Comparison of ENCODE assay signal across 8 cellular contexts in the genomic region with DNA sequence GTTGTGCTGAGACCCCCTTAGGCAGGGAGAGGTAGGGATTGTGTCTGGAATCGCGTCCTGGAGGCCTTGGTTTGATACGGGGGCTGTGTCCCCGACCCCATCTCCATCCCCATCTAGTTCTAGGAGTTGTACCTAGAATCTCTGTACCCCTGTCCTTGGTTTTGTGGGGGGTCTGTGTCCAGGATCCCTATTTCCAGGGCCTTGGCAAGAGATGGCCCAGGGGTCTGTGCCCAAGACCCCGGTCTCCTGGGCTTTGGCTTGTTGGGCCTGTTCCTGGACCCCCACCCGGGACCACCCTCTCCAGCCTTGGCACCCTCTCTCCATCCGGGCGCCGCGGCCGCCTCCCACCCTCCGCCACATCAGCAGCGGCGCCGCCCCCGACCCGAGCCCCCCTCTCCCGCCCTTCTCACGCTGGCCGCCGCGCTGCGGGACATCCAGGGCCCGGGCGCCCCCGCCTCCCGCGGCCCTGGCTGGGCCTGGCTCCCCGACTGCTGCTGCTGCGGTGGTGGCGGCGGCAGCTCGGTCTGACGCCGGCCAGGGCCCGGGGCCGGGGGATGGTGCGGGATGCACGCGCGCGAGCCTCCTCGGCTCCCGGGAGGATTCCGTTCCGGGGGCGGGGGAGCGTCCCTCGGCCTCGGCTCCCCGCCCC. TPM values are rescaled to one million over a fixed set of nuclear protein-coding genes. Genes with fewer than 3 reads are reported as not detected.
A peak's percentile ranks its signal among the peaks of the same experiment; 100 is the strongest.
DNase-seq lines count a peak whose midpoint lies in the region; ATAC-seq and TF ChIP-seq lines count a peak whose summit lies in the region.

A gene (minus strand): TSS at position 602 of the 649 bp plus-strand sequence. CDS start 168 bp downstream, at position 434.

- H3K4me2 ChIP-seq in OCI-LY7 (ENCODE audit: low read length): peak within 1 kb of the TSS; percentile 95

- DNase-seq in OCI-LY7 (ENCODE audit: low spot score): no peak
- no peak for DNase-seq in endothelial cell (ENCODE audit: low spot score)
- no peak for DNase-seq in HuH-7 (ENCODE audit: low spot score)
- DNase-seq in dedifferentiated amniotic fluid mesenchymal stem cell (ENCODE audit: extremely low spot score): no peak

- H3K27me3 Mint-ChIP-seq in endothelial cell (ENCODE audit: unreplicated experiment) (peaks cover 13% of the 10 kb centered on the region), nephron (ENCODE audit: low read depth) (no peaks in the 10 kb centered on the region)

- peak within 1 kb of the TSS; percentile 23 for H3K27ac ChIP-seq in OCI-LY7 (ENCODE audit: low read depth, low read length, poor library complexity, severe bottlenecking)

- peaks cover 17% of the 10 kb centered on the region for H3K4me1 ChIP-seq in OCI-LY7 (ENCODE audit: insufficient read depth, low read length, poor library complexity, severe bottlenecking)

- H3K27ac Mint-ChIP-seq in endothelial cell (ENCODE audit: unreplicated experiment) (peak within 1 kb of the TSS; percentile 74), nephron (peak within 1 kb of the TSS; percentile 96 to 98 (median 97))

- H3K4me1 Mint-ChIP-seq in endothelial cell (ENCODE audit: unreplicated experiment) (no peaks in the 10 kb centered on the region), nephron (peaks cover 33% of the 10 kb centered on the region)

- H3K4me3 ChIP-seq in OCI-LY7 (ENCODE audit: low read depth, low read length, poor library complexity, severe bottlenecking): peak within 1 kb of the TSS; percentile 66

- no peaks in the 10 kb centered on the region for H3K9me3 ChIP-seq in OCI-LY7 (ENCODE audit: low read length)

- H3K36me3 ChIP-seq in OCI-LY7 (ENCODE audit: insufficient read depth, low read length): no peaks in the 10 kb centered on the region

- POLR2A ChIA-PET in OCI-LY7 (lab: Charles Lee): interaction anchor here (0.7 to 0.9 kb wide), 2 partner anchors 80 to 167 kb away, joined by 3 to 5 read pairs; no protein-coding TSS in a partner anchor

- intact Hi-C loops in OCI-LY7 (cut with micrococcal nuclease; ENCODE audit: unreplicated experiment): no loop called here

- peak within 1 kb of the TSS; percentile 87 for H2AFZ ChIP-seq in OCI-LY7 (ENCODE audit: low read length)

- peak within 1 kb of the TSS; percentile 93 for H3K4me3 Mint-ChIP-seq in endothelial cell (ENCODE audit: unreplicated experiment)
- H3K4me3 Mint-ChIP-seq in nephron: peak within 1 kb of the TSS; percentile 84 to 93 (median 85)

- CTCF ChIA-PET in OCI-LY7 (lab: Charles Lee; ENCODE audit: unreplicated experiment): no interaction called here

- H4K20me1 ChIP-seq in OCI-LY7 (ENCODE audit: insufficient read depth, low read length): no peaks in the 10 kb centered on the region

- ATAC-seq in GM18909 (IDR thresholded peaks at IDR 0.05; ENCODE audit: poor library complexity, unreplicated experiment): peak; percentile 7
- ATAC-seq in HG03520 (IDR thresholded peaks at IDR 0.05; ENCODE audit: unreplicated experiment): no peak
- ATAC-seq in HG02840 (IDR thresholded peaks at IDR 0.05; ENCODE audit: low FRiP score, unreplicated experiment): no peak

- no peaks in the 10 kb centered on the region for H3K9me2 ChIP-seq in OCI-LY7 (ENCODE audit: insufficient read depth, low read length)

- BruUV-seq in OCI-LY7 (replicated peaks; lab: Mats Ljungman, UMichigan): no TSS peak

- no peaks in the 10 kb centered on the region for H3K9me3 Mint-ChIP-seq in endothelial cell (ENCODE audit: unreplicated experiment)
- no peaks in the 10 kb centered on the region for H3K9me3 Mint-ChIP-seq in nephron

- no peak for TF ChIP-seq CTCF in OCI-LY7 (conservative IDR thresholded peaks at IDR 0.05; ENCODE audit: low read length)
- TF ChIP-seq CTCF in endothelial cell (IDR thresholded peaks at IDR 0.05; ENCODE audit: unreplicated experiment): no peak
- no peak for TF ChIP-seq CTCF in nephron (IDR thresholded peaks at IDR 0.05; ENCODE audit: unreplicated experiment in 3 of 3)

- no peaks in the 10 kb centered on the region for H3K79me2 ChIP-seq in OCI-LY7 (ENCODE audit: insufficient read depth, low read depth, low read length)

- H3K36me3 Mint-ChIP-seq in endothelial cell (ENCODE audit: low read depth, unreplicated experiment): peaks cover 11% of the 10 kb centered on the region
- peaks cover 21% of the 10 kb centered on the region for H3K36me3 Mint-ChIP-seq in nephron (ENCODE audit: low read depth)

RNA-seq across cellular contexts. Expression of the gene that starts here (rescaled TPM):
- total RNA-seq in OCI-LY7 (2014; rRNA removed; shearing (Covaris generic)): 4.1 and 4.9 TPM in 2 replicates
- total RNA-seq in OCI-LY7 (2022): 7.1 and 8.9 TPM in 2 replicates
- 10.0 TPM for total RNA-seq in endothelial cell (ENCODE audit: unreplicated experiment)
